ENCODE assay signal across 20 cellular contexts in the genomic region with DNA sequence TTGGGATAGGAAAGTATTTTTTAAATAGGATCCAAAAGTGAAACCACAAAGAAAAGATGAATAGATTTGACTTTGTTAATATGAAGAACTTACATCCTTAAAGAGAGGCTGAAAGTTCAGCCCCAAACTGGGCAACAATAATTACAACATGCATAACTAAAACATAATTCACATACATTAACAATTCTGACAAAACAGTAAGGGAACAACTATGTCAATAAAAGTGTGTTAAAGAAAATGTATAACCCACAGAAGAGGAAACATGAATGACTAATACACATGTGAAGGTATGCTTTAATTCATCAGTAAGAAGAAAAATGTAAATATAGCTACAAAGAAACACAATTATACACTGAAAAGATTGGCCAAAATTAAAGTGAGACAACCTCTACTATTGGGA.
"Had no signal": no experiment of that assay in that cellular context is flagged by ENCODE, and none has a peak within 500 bp of the region (broad histone marks: within the 10 kb centered on the region; RNA-seq: fewer than 3 reads in every experiment).

No MANE protein-coding gene starts in this region.

- H3K27me3 ChIP-seq: dorsolateral prefrontal cortex, left lung, upper lobe of right lung had no signal

- H3K4me1 ChIP-seq: left lung, upper lobe of right lung had no signal

- H3K4me3 ChIP-seq: dorsolateral prefrontal cortex, left lung, lung, upper lobe of right lung had no signal

- H3K27ac ChIP-seq: dorsolateral prefrontal cortex, left lung, upper lobe of right lung had no signal

- ATAC-seq: effector memory CD8-positive, alpha-beta T cell; left lung; naive thymus-derived CD8-positive, alpha-beta T cell; upper lobe of right lung had no signal

- H3K9me3 ChIP-seq: left lung, upper lobe of right lung had no signal

- H3K36me3 ChIP-seq: left lung, upper lobe of right lung had no signal

- DNase-seq: activated CD4-positive, alpha-beta memory T cell treated with anti-CD3 and anti-CD28 coated beads, Interleukin-2, amount 10 ng/mL, durations not matched to agents 7 days and 5 days; activated CD4-positive, alpha-beta T cell treated with anti-CD3 and anti-CD28 coated beads, Interleukin-2, amount 10 ng/mL, durations not matched to agents 24 days and 14 days; activated gamma-delta T cell treated with Interleukin-2 at 50 U/mL for 16 hours; activated T-cell treated with anti-CD3 and anti-CD28 coated beads for 4 hours; anterior cingulate cortex; central memory CD4-positive, alpha-beta T cell; dorsolateral prefrontal cortex; effector memory CD8-positive, alpha-beta T cell; foreskin melanocyte; immature natural killer cell; kidney glomerular epithelial cell; left lung; naive thymus-derived CD8-positive, alpha-beta T cell; retina; stimulated activated CD4-positive, alpha-beta T cell treated with anti-CD3 and anti-CD28 coated beads, Interleukin-2, amount 100 ng/mL, for 48 hours; stimulated activated CD8-positive, alpha-beta memory T cell treated with anti-CD3 and anti-CD28 coated beads, Interleukin-4, amount 100 ng/mL, for 48 hours; stimulated activated naive CD4-positive, alpha-beta T cell; upper lobe of right lung had no signal

- FAIRE-seq: colon had no signal
